In genomic region chr16:1494129-1494640, GRCh38 we compare ENCODE assay signal across 8 cellular contexts. TPM values are rescaled to one million over a fixed set of nuclear protein-coding genes. Genes with fewer than 3 reads are reported as not detected.
DNase-seq lines count a peak whose midpoint lies in the region; ATAC-seq and TF ChIP-seq lines count a peak whose summit lies in the region.

No MANE protein-coding gene starts in this region.

- H3K4me1 Mint-ChIP-seq in activated CD4-positive, alpha-beta memory T cell treated with anti-CD3 and anti-CD28 coated beads, Interleukin-2, amount 10 ng/mL, durations not matched to agents 7 days and 5 days = peaks cover 20% of the 10 kb centered on the region

- H3K4me3 Mint-ChIP-seq in activated CD4-positive, alpha-beta memory T cell treated with anti-CD3 and anti-CD28 coated beads, Interleukin-2, amount 10 ng/mL, durations not matched to agents 7 days and 5 days = peak overlapping the region; percentile 94

- H3K4me3 ChIP-seq in HFF-Myc (replicated peaks; ENCODE audit: low read depth, low read length) (peak overlapping the region; percentile 92), heart left ventricle (peak overlapping the region; percentile 59 to 92 (median 76))

- POLR2A ChIA-PET in activated CD4-positive, alpha-beta memory T cell treated with anti-CD3 and anti-CD28 coated beads, Interleukin-2, amount 10 ng/mL, durations not matched to agents 7 days and 5 days (lab: Charles Lee) = interaction anchor here (0.9 to 2.5 kb wide), 7 partner anchors 9 to 212 kb away, joined by 3 to 14 read pairs (median 5); partner anchors contain the start of genes JPT2, MAPK8IP3, TMEM204 and UQCC4

- intact Hi-C loops in heart left ventricle (cut with DNase I) = loop anchor here in 9 of 10 donors (2.0 to 10.0 kb wide), 12 partner anchors 33 to 213 kb away; partner anchors contain the start of genes CRAMP1 (in 6 of the 9), IFT140 (in 6 of the 9), TMEM204 (in 2 of the 9) and JPT2 (in 1 of the 9)
- intact Hi-C loops in posterior vena cava (cut with DNase I) = loop anchor here in 1 of 2 donors (5.0 to 10.0 kb wide), 3 partner anchors 61 to 201 kb away; no protein-coding TSS in a partner anchor

- CTCF ChIA-PET in activated CD4-positive, alpha-beta memory T cell treated with anti-CD3 and anti-CD28 coated beads, Interleukin-2, amount 10 ng/mL, durations not matched to agents 7 days and 5 days (lab: Charles Lee) = interaction anchor here (0.8 to 1.3 kb wide), 2 partner anchors 20 to 115 kb away, joined by 3 read pairs; no protein-coding TSS in a partner anchor

- TF ChIP-seq CTCF in C4-2B (conservative IDR thresholded peaks at IDR 0.05) (peak; percentile 75), HFF-Myc (IDR thresholded peaks at IDR 0.05; ENCODE audit: low read depth, low read length, missing control alignments) (peak; percentile 73), heart left ventricle (IDR thresholded peaks at IDR 0.05) (peak; percentile 39 to 85 (median 64))

- peak; percentile 70 to 86 (median 74) for ATAC-seq in heart left ventricle
- no peak for ATAC-seq in GM19397 (IDR thresholded peaks at IDR 0.05; ENCODE audit: unreplicated experiment)

- no peak for TF ChIP-seq POLR2A in heart left ventricle (IDR thresholded peaks at IDR 0.05)

- peak overlapping the region; percentile 70 for H3K27ac Mint-ChIP-seq in activated CD4-positive, alpha-beta memory T cell treated with anti-CD3 and anti-CD28 coated beads, Interleukin-2, amount 10 ng/mL, durations not matched to agents 7 days and 5 days

- H3K4me1 ChIP-seq in heart left ventricle = peaks cover 0 to 31% (median 24%) of the 10 kb centered on the region in 12 donors

- H3K27me3 ChIP-seq in heart left ventricle = no peaks in the 10 kb centered on the region

- H3K27ac ChIP-seq in C4-2B (peak overlapping the region; percentile 87), heart left ventricle (peak overlapping the region in 10 of 12 donors; percentile 8 to 94 (median 88))

- H3K27me3 Mint-ChIP-seq in activated CD4-positive, alpha-beta memory T cell treated with anti-CD3 and anti-CD28 coated beads, Interleukin-2, amount 10 ng/mL, durations not matched to agents 7 days and 5 days = no peaks in the 10 kb centered on the region

- DNase-seq in HFF-Myc (ENCODE audit: extremely low read depth, low read depth) (peak; percentile 25), heart left ventricle (peak; percentile 67 to 84 (median 80)), pulmonary artery endothelial cell (ENCODE audit: low read depth, low spot score) (peak; percentile 53), posterior vena cava (ENCODE audit: low spot score) (no peak), NCI-H526 treated with DMSO at 0.1 percent for 48 hours (lab: John Stamatoyannopoulos, UW) (no peak)
- DNase-seq in activated CD4-positive, alpha-beta memory T cell treated with anti-CD3 and anti-CD28 coated beads, Interleukin-2, amount 10 ng/mL, durations not matched to agents 7 days and 5 days = no peak

- peaks cover 13% of the 10 kb centered on the region for H3K36me3 Mint-ChIP-seq in activated CD4-positive, alpha-beta memory T cell treated with anti-CD3 and anti-CD28 coated beads, Interleukin-2, amount 10 ng/mL, durations not matched to agents 7 days and 5 days (ENCODE audit: low read depth)

- no peaks in the 10 kb centered on the region for H3K9me3 Mint-ChIP-seq in activated CD4-positive, alpha-beta memory T cell treated with anti-CD3 and anti-CD28 coated beads, Interleukin-2, amount 10 ng/mL, durations not matched to agents 7 days and 5 days

- 5 to 25% (median 17%) methylated on average over 15 to 25 of the region's 25 CpGs for WGBS in heart left ventricle, 4 donors

- peaks cover 0 to 48% (median 41%) of the 10 kb centered on the region in 9 donors for H3K36me3 ChIP-seq in heart left ventricle

- no peaks in the 10 kb centered on the region for H3K9me3 ChIP-seq in heart left ventricle

RNA-seq across cellular contexts. Expression of gene TELO2, which starts 1.0 kb away (rescaled TPM):
- total RNA-seq in activated CD4-positive, alpha-beta memory T cell treated with anti-CD3 and anti-CD28 coated beads, Interleukin-2, amount 10 ng/mL, durations not matched to agents 7 days and 5 days = 10 to 100 TPM; 49.4 to 51.9 TPM
- total RNA-seq in heart left ventricle (10 to 100 TPM; 11.8 to 29.6 (median 16.7) TPM), pulmonary artery endothelial cell (19.1 and 22.9 TPM in 2 replicates), posterior vena cava (10 to 100 TPM; 20.8 to 21.4 TPM)
- polyA plus RNA-seq in heart left ventricle = 10 to 100 TPM; 22.7 to 27.0 TPM

RNA-seq across cellular contexts. Expression of gene PTX4, which starts 5.4 kb away (rescaled TPM):
- total RNA-seq in activated CD4-positive, alpha-beta memory T cell treated with anti-CD3 and anti-CD28 coated beads, Interleukin-2, amount 10 ng/mL, durations not matched to agents 7 days and 5 days = not detected
- under 1 TPM in 2 of 9 donors, not detected in 7; 0.20 to 0.23 TPM for total RNA-seq in heart left ventricle
- under 1 TPM in 1 of 2 donors, not detected in 1; 0.04 TPM for polyA plus RNA-seq in heart left ventricle
- total RNA-seq in pulmonary artery endothelial cell = not detected in 2 replicates
- under 1 TPM in 1 of 2 donors, not detected in 1; 0.14 TPM for total RNA-seq in posterior vena cava

RNA-seq across cellular contexts. Expression of gene CLCN7, which starts 19.4 kb away (rescaled TPM):
- total RNA-seq in activated CD4-positive, alpha-beta memory T cell treated with anti-CD3 and anti-CD28 coated beads, Interleukin-2, amount 10 ng/mL, durations not matched to agents 7 days and 5 days = 10 to 100 TPM; 44.2 to 49.4 TPM
- total RNA-seq in heart left ventricle = 10 to 100 TPM; 30.3 to 70.8 (median 33.6) TPM
- 10 to 100 TPM; 32.7 to 41.5 TPM for polyA plus RNA-seq in heart left ventricle
- 48.3 and 73.8 TPM in 2 replicates for total RNA-seq in pulmonary artery endothelial cell
- total RNA-seq in posterior vena cava = 10 to 100 TPM; 35.8 to 52.6 TPM

RNA-seq across cellular contexts. Expression of gene TMEM204, which starts 39.3 kb away (rescaled TPM):
- total RNA-seq in activated CD4-positive, alpha-beta memory T cell treated with anti-CD3 and anti-CD28 coated beads, Interleukin-2, amount 10 ng/mL, durations not matched to agents 7 days and 5 days = 10 to 100 TPM; 42.9 to 43.5 TPM
- total RNA-seq in heart left ventricle (10 to 100 TPM; 14.0 to 64.2 (median 19.5) TPM), pulmonary artery endothelial cell (24.6 and 25.7 TPM in 2 replicates), posterior vena cava (10 to 100 TPM; 23.7 to 36.5 TPM)
- polyA plus RNA-seq in heart left ventricle = 10 to 100 TPM; 29.0 to 37.4 TPM

RNA-seq across cellular contexts. Expression of gene CCDC154, which starts 49.8 kb away (rescaled TPM):
- 1 to 10 TPM; 1.6 to 2.2 TPM for total RNA-seq in activated CD4-positive, alpha-beta memory T cell treated with anti-CD3 and anti-CD28 coated beads, Interleukin-2, amount 10 ng/mL, durations not matched to agents 7 days and 5 days
- total RNA-seq in heart left ventricle = 1 to 10 TPM in 2 of 9 donors, under 1 TPM in 5, not detected in 2; 0.31 to 1.5 (median 0.92) TPM
- polyA plus RNA-seq in heart left ventricle = under 1 TPM; 0.14 to 0.65 TPM
- total RNA-seq in pulmonary artery endothelial cell = 0.11 and 0.13 TPM in 2 replicates
- total RNA-seq in posterior vena cava = under 1 TPM; 0.42 to 0.76 TPM

Comparison
In these comparisons a context has a peak if more than half of its experiments do, and no peak if none do; other contexts are left out.
1. DNase-seq: peak in HFF-Myc (single experiment), heart left ventricle (5 of 5) and pulmonary artery endothelial cell (single experiment); none in activated CD4-positive, alpha-beta memory T cell treated with anti-CD3 and anti-CD28 coated beads, Interleukin-2, amount 10 ng/mL, durations not matched to agents 7 days and 5 days (single experiment), posterior vena cava (single experiment) and NCI-H526 treated with DMSO at 0.1 percent for 48 hours (single experiment).
2. Peak in every context shown above with its lines, with median percentiles within 50 percentile points of each other: CTCF ChIP-seq.